ENCODE assay signal across 9 cellular contexts in the genomic region with DNA sequence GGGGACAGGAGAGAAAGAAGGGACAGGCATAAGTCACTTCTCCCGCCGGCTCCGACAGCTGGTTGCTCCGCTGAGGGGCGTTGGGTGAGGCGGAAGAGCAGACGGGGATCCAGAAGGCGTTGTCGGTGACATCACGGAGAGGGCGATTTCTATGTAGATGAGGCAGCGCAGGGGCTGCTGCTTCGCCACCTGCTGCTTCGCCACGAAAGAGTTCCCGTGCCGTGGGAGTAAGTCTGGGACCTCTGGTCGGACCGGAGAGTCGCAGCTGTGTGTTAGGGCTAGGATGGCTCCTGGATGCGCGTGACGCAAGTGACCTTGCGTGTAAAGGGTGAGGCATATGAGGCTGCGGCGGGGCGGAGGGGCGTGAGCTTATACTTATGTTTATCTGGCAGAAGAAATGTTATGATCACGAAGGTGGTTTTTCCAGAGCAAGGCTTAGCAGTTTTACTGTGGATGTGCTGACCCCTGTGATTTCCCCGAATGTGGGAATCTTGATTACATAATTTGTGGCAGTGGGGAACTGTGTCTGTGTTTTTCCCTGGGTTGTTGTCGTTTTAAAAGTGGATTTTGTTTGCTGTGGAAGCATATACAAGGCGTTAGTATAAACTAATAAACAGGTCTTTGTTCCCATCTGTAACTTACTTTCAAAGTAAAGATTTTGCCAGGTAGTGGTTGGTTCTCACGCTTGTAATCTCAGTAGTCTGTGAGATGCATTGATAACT. TPM values are rescaled to one million over a fixed set of nuclear protein-coding genes. Genes with fewer than 3 reads are reported as not detected.
DNase-seq lines count a peak whose midpoint lies in the region; ATAC-seq and TF ChIP-seq lines count a peak whose summit lies in the region.
"Not testable (repeated sequence)": the region's sequence is repeated elsewhere in the genome, so short reads cannot be mapped to it uniquely, and the experiment has no call there.
"Had no signal": no experiment of that assay in that cellular context is flagged by ENCODE, and none has a peak within 500 bp of the region (broad histone marks: within the 10 kb centered on the region; RNA-seq: fewer than 3 reads in every experiment).

No MANE protein-coding gene starts in this region.

- not testable (repeated sequence) for H3K9me3 ChIP-seq in A673 (ENCODE audit: low read depth, low read length, poor library complexity, severe bottlenecking)

- H3K27ac ChIP-seq in A673 (ENCODE audit: low read depth, low read length, poor library complexity, severe bottlenecking): peak overlapping the region; percentile 89

- ATAC-seq in GM18873 (IDR thresholded peaks at IDR 0.05; ENCODE audit: low FRiP score, unreplicated experiment) (peak; percentile 74), HG03060 (IDR thresholded peaks at IDR 0.05; ENCODE audit: low read depth, unreplicated experiment) (peak; percentile 46)

- CTCF ChIA-PET in A673 (lab: Charles Lee): not testable (repeated sequence)

- TF ChIP-seq CTCF in A673 (conservative IDR thresholded peaks at IDR 0.05; ENCODE audit: low read depth, low read length): not testable (repeated sequence)

- intact Hi-C loops in A673 (cut with micrococcal nuclease; ENCODE audit: unreplicated experiment): not testable (repeated sequence)

- POLR2A ChIA-PET in A673 (lab: Charles Lee; ENCODE audit: low non-redundant PET): not testable (repeated sequence)

- BruUV-seq in A673 (replicated peaks; lab: Mats Ljungman, UMichigan): TSS peak; percentile 97

- not testable (repeated sequence) for H3K27me3 ChIP-seq in A673 (replicated peaks; ENCODE audit: insufficient read depth, low read depth, low read length, poor library complexity)

- not testable (repeated sequence) for H3K36me3 ChIP-seq in A673 (ENCODE audit: insufficient read depth, low read length, poor library complexity, severe bottlenecking)

- peak overlapping the region; percentile 37 for H3K4me3 ChIP-seq in A673 (ENCODE audit: low read depth, low read length, poor library complexity, severe bottlenecking)

- H3K4me1 ChIP-seq in A673 (ENCODE audit: insufficient read depth, low read length, poor library complexity, severe bottlenecking): not testable (repeated sequence)

- peak; percentile 78 for DNase-seq in A673 (ENCODE audit: low spot score)
- peak; percentile 60 for DNase-seq in NCI-H345 treated with DMSO at 0.1 percent for 48 hours (lab: John Stamatoyannopoulos, UW; ENCODE audit: unreplicated experiment)
- peak; percentile 81 for DNase-seq in activated CD4-positive, alpha-beta T cell treated with anti-CD3 and anti-CD28 coated beads for 48 hours
- DNase-seq in cerebellum (ENCODE audit: low spot score): peak; percentile 1
- peak; percentile 68 for DNase-seq in kidney glomerular epithelial cell (lab: John Stamatoyannopoulos, UW)
- DNase-seq in smooth muscle cell of the brain vasculature (ENCODE audit: low read depth, low spot score): peak; percentile 28

RNA-seq across cellular contexts. Expression of a gene that starts 52.8 kb away (rescaled TPM):
- total RNA-seq in A673 (2021) (not detected in 2 replicates), cerebellum (not detected)
- total RNA-seq: frontal cortex had no signal

Comparison
In these comparisons a context has a peak if more than half of its experiments do, and no peak if none do; other contexts are left out.
1. Peak in every context shown above with its lines: DNase-seq, ATAC-seq, H3K4me3 ChIP-seq and H3K27ac ChIP-seq.
2. DNase-seq: peak in every context shown above with its lines; median percentile 81 in activated CD4-positive, alpha-beta T cell treated with anti-CD3 and anti-CD28 coated beads for 48 hours; 78 in A673; 68 in kidney glomerular epithelial cell; 60 in NCI-H345 treated with DMSO at 0.1 percent for 48 hours; 28 in smooth muscle cell of the brain vasculature; 1 in cerebellum.